In genomic region chr19:49869484-49870308, GRCh38 we compare ENCODE assay signal across 8 cellular contexts. TPM values are rescaled to one million over a fixed set of nuclear protein-coding genes. Genes with fewer than 3 reads are reported as not detected.
A peak's percentile ranks its signal among the peaks of the same experiment; 100 is the strongest.
DNase-seq lines count a peak whose midpoint lies in the region; ATAC-seq and TF ChIP-seq lines count a peak whose summit lies in the region.

No MANE protein-coding gene starts in this region.

- H3K9ac ChIP-seq in endocrine pancreas (ENCODE audit: control insufficient read depth, insufficient read depth, low read length) (peak overlapping the region; percentile 55), mesenchymal stem cell (ENCODE audit: low read length) (peak overlapping the region; percentile 80)

- H3K9me3 ChIP-seq in Caco-2: no peaks in the 10 kb centered on the region
- H3K9me3 ChIP-seq in endocrine pancreas (ENCODE audit: control insufficient read depth, low read length): no peaks in the 10 kb centered on the region
- H3K9me3 ChIP-seq in mesenchymal stem cell (ENCODE audit: control insufficient read depth, low read length): no peaks in the 10 kb centered on the region

- peak overlapping the region; percentile 84 for H3K27ac ChIP-seq in mesenchymal stem cell (ENCODE audit: low read length, poor library complexity, severe bottlenecking)

- CTCF ChIA-PET in Caco-2 (lab: Charles Lee): interaction anchor here (0.6 to 1.1 kb wide), 8 partner anchors 12 to 300 kb away, joined by 3 to 7 read pairs (median 4); partner anchors contain the start of gene PTOV1

- peaks cover 21% of the 10 kb centered on the region for H3K4me1 Mint-ChIP-seq in Caco-2 (ENCODE audit: low read depth, unreplicated experiment)

- peak in 1 of 2 experiments; percentile 19 for TF ChIP-seq CTCF in Caco-2 (IDR thresholded peaks at IDR 0.05; ENCODE audit: insufficient read depth in 1 of 2, low read depth in 1 of 2, low read length in 1 of 2, severe bottlenecking in 1 of 2, unreplicated experiment in 1 of 2)

- H3K14ac ChIP-seq in mesenchymal stem cell (ENCODE audit: low read length in 2 of 2): peak overlapping the region in 1 of 2 experiments; percentile 99

- POLR2A ChIA-PET in Caco-2 (lab: Charles Lee): interaction anchor here (0.9 to 1.7 kb wide), 7 partner anchors 8 to 229 kb away, joined by 6 to 17 read pairs (median 7); partner anchors contain the start of genes AKT1S1, AP2A1, ATF5 and NUP62

- H3K36me3 Mint-ChIP-seq in Caco-2 (ENCODE audit: insufficient read depth, unreplicated experiment): peaks cover 47% of the 10 kb centered on the region

- H3K36me3 ChIP-seq in Caco-2 (ENCODE audit: control insufficient read depth, insufficient read depth, low read length): peaks cover 9% of the 10 kb centered on the region
- H3K36me3 ChIP-seq in endocrine pancreas (ENCODE audit: control insufficient read depth, insufficient read depth, low read length): no peaks in the 10 kb centered on the region
- peaks cover 32 to 54% of the 10 kb centered on the region in 2 experiments for H3K36me3 ChIP-seq in mesenchymal stem cell (ENCODE audit: control insufficient read depth in 1 of 2, insufficient read depth in 2 of 2, low read depth in 1 of 2, low read length in 2 of 2)

- peak overlapping the region; percentile 94 for H3K18ac ChIP-seq in mesenchymal stem cell (ENCODE audit: low read depth in 1 of 2, low read length in 2 of 2)

- H2BK120ac ChIP-seq in mesenchymal stem cell (ENCODE audit: low read depth, low read length): peak overlapping the region; percentile 69

- peak overlapping the region; percentile 87 for H3K4me2 ChIP-seq in mesenchymal stem cell (ENCODE audit: low read length, poor library complexity, severe bottlenecking)

- peak overlapping the region; percentile 27 for H2AK5ac ChIP-seq in mesenchymal stem cell (ENCODE audit: low read length, severe bottlenecking)

- peaks cover 22% of the 10 kb centered on the region for H3K4me1 ChIP-seq in Caco-2
- H3K4me1 ChIP-seq in endocrine pancreas (ENCODE audit: control insufficient read depth, insufficient read depth, low read length): peaks cover 4% of the 10 kb centered on the region
- H3K4me1 ChIP-seq in mesenchymal stem cell (ENCODE audit: control insufficient read depth, insufficient read depth, low read depth, low read length): peaks cover 40% of the 10 kb centered on the region

- H4K91ac ChIP-seq in mesenchymal stem cell (ENCODE audit: low read length): peak overlapping the region; percentile 99

- H3K4me3 ChIP-seq in Caco-2 (ENCODE audit: low read depth, low read length) (peak overlapping the region; percentile 69), endocrine pancreas (ENCODE audit: control insufficient read depth, insufficient read depth, low read length) (no peak overlapping the region), mesenchymal stem cell (ENCODE audit: insufficient read depth in 1 of 2, low read depth in 1 of 2, low read length in 2 of 2) (peak overlapping the region; percentile 62 to 78)

- no peaks in the 10 kb centered on the region for H3K27me3 ChIP-seq in Caco-2 (replicated peaks; ENCODE audit: control insufficient read depth, insufficient read depth, low read length)
- no peaks in the 10 kb centered on the region for H3K27me3 ChIP-seq in endocrine pancreas (ENCODE audit: control insufficient read depth, insufficient read depth, low read length)
- H3K27me3 ChIP-seq in mesenchymal stem cell (ENCODE audit: control insufficient read depth in 1 of 2, insufficient read depth in 1 of 2, low read length in 2 of 2): no peaks in the 10 kb centered on the region

- H2AFZ ChIP-seq in mesenchymal stem cell (ENCODE audit: low read depth, low read length): peak overlapping the region; percentile 81

- H2BK5ac ChIP-seq in mesenchymal stem cell (ENCODE audit: low read depth, low read length, poor library complexity, severe bottlenecking): peak overlapping the region; percentile 79

- H3K4ac ChIP-seq in mesenchymal stem cell (ENCODE audit: low read depth in 1 of 2, low read length in 2 of 2): peak overlapping the region; percentile 61 to 99

- TSS peak; percentile 32 for BruUV-seq in Caco-2 (replicated peaks; lab: Mats Ljungman, UMichigan)

- ATAC-seq in GM21381 (IDR thresholded peaks at IDR 0.05; ENCODE audit: unreplicated experiment): peak; percentile 60

- no peaks in the 10 kb centered on the region for H3K9me3 Mint-ChIP-seq in Caco-2 (ENCODE audit: unreplicated experiment)

- no peaks in the 10 kb centered on the region for H3K27me3 Mint-ChIP-seq in Caco-2 (ENCODE audit: insufficient read depth, unreplicated experiment)

- 2% methylated on average over 56 of the region's 67 CpGs for WGBS in mesenchymal stem cell

- H3K4me3 Mint-ChIP-seq in Caco-2 (ENCODE audit: unreplicated experiment): no peak overlapping the region

- H4K8ac ChIP-seq in mesenchymal stem cell (ENCODE audit: low read length): peak overlapping the region; percentile 99

- H3K79me1 ChIP-seq in mesenchymal stem cell (replicated peaks; ENCODE audit: low read length, poor library complexity, severe bottlenecking): peaks cover 21% of the 10 kb centered on the region

- H3K27ac Mint-ChIP-seq in Caco-2 (ENCODE audit: unreplicated experiment): no peak overlapping the region

- peak overlapping the region in 1 of 2 experiments; percentile 98 for H3K23ac ChIP-seq in mesenchymal stem cell (ENCODE audit: low read length in 2 of 2)

- H2BK12ac ChIP-seq in mesenchymal stem cell (ENCODE audit: low read length in 2 of 2): peak overlapping the region; percentile 41 to 91

- H2BK15ac ChIP-seq in mesenchymal stem cell (ENCODE audit: low read depth, poor library complexity, severe bottlenecking): peak overlapping the region; percentile 20

- peak; percentile 98 for DNase-seq in Caco-2
- DNase-seq in HUDEP-2 (lab: John Stamatoyannopoulos, UW; ENCODE audit: unreplicated experiment in 76 of 76): peak; percentile 87 to 100 (median 99)
- peak; percentile 99 for DNase-seq in NOMO-1 treated with dmso at 0.1 percent for 144 hours (lab: John Stamatoyannopoulos, UW; ENCODE audit: unreplicated experiment)
- peak; percentile 81 for DNase-seq in activated CD8-positive, alpha-beta memory T cell treated with anti-CD3 and anti-CD28 coated beads, Interleukin-2, amount 50 U/mL, for 1 hour (ENCODE audit: extremely low read depth)
- DNase-seq in mesenchymal stem cell: peak; percentile 100
- peak; percentile 67 for DNase-seq in stimulated activated CD8-positive, alpha-beta memory T cell treated with anti-CD3 and anti-CD28 coated beads, Interleukin-12 subunit alpha, Interleukin-12 subunit beta, amount 100 ng/mL, for 24 hours (ENCODE audit: extremely low read depth)

- intact Hi-C loops in Caco-2 (cut with micrococcal nuclease; ENCODE audit: unreplicated experiment): loop anchor here (1.0 to 10.0 kb wide), 4 partner anchors 8 to 445 kb away; partner anchors contain the start of genes AKT1S1, PRMT1 and TBC1D17

RNA-seq across cellular contexts. Expression of gene PNKP, which starts 2.3 kb away (rescaled TPM):
- total RNA-seq in Caco-2 (2022): 130 and 147 TPM in 2 replicates
- 46.8 TPM for polyA plus RNA-seq in mesenchymal stem cell (2013, experiment 1 of 2)
- polyA plus RNA-seq in mesenchymal stem cell (2013, experiment 2 of 2): 44.2 TPM

RNA-seq across cellular contexts. Expression of gene AKT1S1, which starts 7.5 kb away (rescaled TPM):
- total RNA-seq in Caco-2 (2022): 64.6 and 77.6 TPM in 2 replicates
- 107 TPM for polyA plus RNA-seq in mesenchymal stem cell (2013, experiment 1 of 2)
- polyA plus RNA-seq in mesenchymal stem cell (2013, experiment 2 of 2): 104 TPM

RNA-seq across cellular contexts. Expression of gene TBC1D17, which starts 7.8 kb away (rescaled TPM):
- total RNA-seq in Caco-2 (2022): 55.3 and 56.5 TPM in 2 replicates
- polyA plus RNA-seq in mesenchymal stem cell (2013, experiment 1 of 2): 51.0 TPM
- 50.4 TPM for polyA plus RNA-seq in mesenchymal stem cell (2013, experiment 2 of 2)

RNA-seq across cellular contexts. Expression of gene PTOV1, which starts 18.7 kb away (rescaled TPM):
- 209 and 224 TPM in 2 replicates for total RNA-seq in Caco-2 (2022)
- 141 TPM for polyA plus RNA-seq in mesenchymal stem cell (2013, experiment 1 of 2)
- polyA plus RNA-seq in mesenchymal stem cell (2013, experiment 2 of 2): 146 TPM

RNA-seq across cellular contexts. Expression of gene IL4I1, which starts 27.0 kb away (rescaled TPM):
- total RNA-seq in Caco-2 (2022): 0.61 and 1.1 TPM in 2 replicates
- polyA plus RNA-seq in mesenchymal stem cell (2013, experiment 1 of 2): 0.36 TPM
- polyA plus RNA-seq in mesenchymal stem cell (2013, experiment 2 of 2): 0.30 TPM
